ENCODE assay signal across 8 cellular contexts in genomic region chr1:50333595-50333974, GRCh38.
DNase-seq lines count a peak whose midpoint lies in the region; ATAC-seq, FAIRE-seq and TF ChIP-seq lines count a peak whose summit lies in the region.

No MANE protein-coding gene starts in this region.

- DNase-seq in CD14-positive monocyte (ENCODE audit: low spot score) (no peak), T follicular helper cell (ENCODE audit: low read depth) (peak; percentile 7), brain microvascular endothelial cell (no peak), kidney (peak; percentile 76), NCI-H1694 treated with DMSO at 0.1 percent for 48 hours (lab: John Stamatoyannopoulos, UW) (no peak)
- DNase-seq in stimulated activated CD4-positive, alpha-beta T cell treated with anti-CD3 and anti-CD28 coated beads, Interleukin-15, amount 100 ng/mL, for 24 hours = peak; percentile 76

- H3K4me1 ChIP-seq in kidney (ENCODE audit: control insufficient read depth in 1 of 2, insufficient read depth in 1 of 2, low read depth in 1 of 2, low read length in 2 of 2) = peaks cover 0 to 7% of the 10 kb centered on the region in 2 donors

- peaks cover 18 to 55% (median 31%) of the 10 kb centered on the region in 3 donors for H3K27me3 Mint-ChIP-seq in CD14-positive monocyte (ENCODE audit: low read depth in 3 of 3)

- no peak overlapping the region for H3K27ac ChIP-seq in brain microvascular endothelial cell
- peak overlapping the region in 1 of 2 donors; percentile 40 for H3K27ac ChIP-seq in kidney (ENCODE audit: low read depth in 2 of 2, low read length in 2 of 2)

- H3K4me3 ChIP-seq in brain microvascular endothelial cell (ENCODE audit: low read depth, low read length) (peak overlapping the region; percentile 54), kidney (ENCODE audit: low read length in 2 of 2) (peak overlapping the region; percentile 58 to 72)

- intact Hi-C loops in CD14-positive monocyte (cut with micrococcal nuclease) (no loop called here), kidney (cut with DNase I) (no loop called here)

- H3K9ac ChIP-seq in kidney (ENCODE audit: low read length in 2 of 2) = peak overlapping the region in 1 of 2 donors; percentile 60

- ATAC-seq in GM19328 (IDR thresholded peaks at IDR 0.05; ENCODE audit: unreplicated experiment) (peak; percentile 81), HG03432 (IDR thresholded peaks at IDR 0.05; ENCODE audit: unreplicated experiment) (peak; percentile 95)

- H3K27me3 ChIP-seq in brain microvascular endothelial cell (replicated peaks) = peaks cover 2% of the 10 kb centered on the region

- peaks cover 0 to 5% (median 0%) of the 10 kb centered on the region in 7 donors for H3K9me3 Mint-ChIP-seq in CD14-positive monocyte

- FAIRE-seq in kidney (lab: Jason Lieb, UNC) = no peak

- no peaks in the 10 kb centered on the region for H3K36me3 ChIP-seq in brain microvascular endothelial cell (replicated peaks)
- no peaks in the 10 kb centered on the region for H3K36me3 ChIP-seq in kidney (ENCODE audit: control insufficient read depth in 1 of 2, insufficient read depth in 2 of 2, low read length in 2 of 2)

- H3K36me3 Mint-ChIP-seq in CD14-positive monocyte = no peaks in the 10 kb centered on the region

- H3K27ac Mint-ChIP-seq in CD14-positive monocyte = no peak overlapping the region

- TF ChIP-seq CTCF in CD14-positive monocyte (IDR thresholded peaks at IDR 0.05) (peak; percentile 80), brain microvascular endothelial cell (IDR thresholded peaks at IDR 0.05; ENCODE audit: low read depth, low read length, missing control alignments) (peak; percentile 54), kidney (IDR thresholded peaks at IDR 0.05; ENCODE audit: borderline replicate concordance, extremely low read depth, insufficient read depth) (peak; percentile 77)

- in situ Hi-C loops in brain microvascular endothelial cell (cut with HindIII; ENCODE audit: low pct_ligation_motif_present, low sequenced_read_pairs) = no loop called here

- peak overlapping the region; percentile 69 to 80 for H3K4me3 Mint-ChIP-seq in CD14-positive monocyte

- peaks cover 0 to under 1% of the 10 kb centered on the region in 2 donors for H3K9me3 ChIP-seq in kidney (ENCODE audit: control insufficient read depth in 1 of 2, low read length in 2 of 2)

- peaks cover 7% of the 10 kb centered on the region for H3K4me1 Mint-ChIP-seq in CD14-positive monocyte

Comparison
In these comparisons a context has a peak if more than half of its experiments do, and no peak if none do; other contexts are left out.
1. DNase-seq: peak in T follicular helper cell (single experiment), kidney (single experiment) and stimulated activated CD4-positive, alpha-beta T cell treated with anti-CD3 and anti-CD28 coated beads, Interleukin-15, amount 100 ng/mL, for 24 hours (single experiment); none in CD14-positive monocyte (single experiment), brain microvascular endothelial cell (single experiment) and NCI-H1694 treated with DMSO at 0.1 percent for 48 hours (single experiment).
2. Peak in every context shown above with its lines, with median percentiles within 50 percentile points of each other: CTCF ChIP-seq.